27 cellular contexts compared by ENCODE assay signal in the genomic region with DNA sequence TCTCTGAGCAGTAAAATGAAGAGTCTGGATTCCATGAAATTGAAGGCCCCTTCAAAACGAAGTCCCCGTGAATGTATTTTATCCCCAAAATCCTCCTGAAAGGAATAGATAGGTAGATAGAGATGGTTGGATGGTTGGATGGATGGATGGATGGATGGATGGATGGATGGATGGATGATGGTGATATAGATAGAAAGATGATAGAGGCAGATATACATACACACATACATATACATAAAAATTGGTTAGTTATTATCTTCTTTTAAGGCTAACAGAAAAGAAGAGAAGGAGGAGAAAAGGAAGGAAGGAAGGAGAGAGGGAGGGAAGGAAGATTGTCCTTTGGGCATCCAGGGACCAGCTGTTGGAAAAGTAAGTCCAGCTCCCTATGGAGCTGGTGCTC.
DNase-seq lines count a peak whose midpoint lies in the region; ATAC-seq, FAIRE-seq and TF ChIP-seq lines count a peak whose summit lies in the region.
"Had no signal": no experiment of that assay in that cellular context is flagged by ENCODE, and none has a peak within 500 bp of the region (broad histone marks: within the 10 kb centered on the region; RNA-seq: fewer than 3 reads in every experiment).

No MANE protein-coding gene starts in this region.

- H3K4me3 Mint-ChIP-seq in mesothelial cell of epicardium: no peak overlapping the region
- H3K4me3 Mint-ChIP-seq: CD8-positive, alpha-beta memory T cell; HFFc6 had no signal

- H2BK120ac ChIP-seq in H1 (replicated peaks; ENCODE audit: low read depth, low read length): no peak overlapping the region

- H3K9me3 Mint-ChIP-seq in mesothelial cell of epicardium: peaks cover 7% of the 10 kb centered on the region
- H3K9me3 Mint-ChIP-seq: CD8-positive, alpha-beta memory T cell; HFFc6 had no signal

- TF ChIP-seq POLR2A in H1 (IDR thresholded peaks at IDR 0.05; ENCODE audit: control extremely low read depth in 1 of 2, low read depth in 2 of 2, low read length in 2 of 2): no peak

- H3K27me3 ChIP-seq in HUES48 (ENCODE audit: control insufficient read depth, insufficient read depth, low read length): no peaks in the 10 kb centered on the region
- no peaks in the 10 kb centered on the region; a peak in 1 of 7 replicates for H3K27me3 ChIP-seq in H1 (replicated peaks in 1 of 4; ENCODE audit: control insufficient read depth in 3 of 4, extremely low read depth in 1 of 4, insufficient read depth in 3 of 4, low read length in 3 of 4)
- no peaks in the 10 kb centered on the region for H3K27me3 ChIP-seq in muscle layer of duodenum (ENCODE audit: low read depth, low read length)

- H3K56ac ChIP-seq in H1 (replicated peaks; ENCODE audit: insufficient read length, low read depth, low read length): peak overlapping the region; percentile 81

- H4K20me1 ChIP-seq in H1 (replicated peaks in 1 of 2; ENCODE audit: control insufficient read depth in 1 of 2, insufficient read depth in 2 of 2, low read length in 2 of 2): no peaks in the 10 kb centered on the region

- H3K23me2 ChIP-seq in H1 (ENCODE audit: low read depth, low read length): peaks cover 1% of the 10 kb centered on the region; the same call in 1 of the 2 replicates

- FAIRE-seq in H1 (lab: Jason Lieb, UNC): no peak
- FAIRE-seq: G401.6, GM12892, GM19239, H54 had no signal

- no peak overlapping the region for H4K5ac ChIP-seq in H1 (ENCODE audit: insufficient read length, low read depth, low read length)

- H3K36me3 Mint-ChIP-seq in mesothelial cell of epicardium: no peaks in the 10 kb centered on the region

- TF ChIP-seq RAD21 in H1 (IDR thresholded peaks at IDR 0.05 in 1 of 2, conservative IDR thresholded peaks at IDR 0.05 in 1 of 2; ENCODE audit: low read depth in 2 of 2, low read length in 2 of 2): no peak

- no peak overlapping the region for H3K4me2 ChIP-seq in H1 (ENCODE audit: insufficient read depth in 1 of 2, low read depth in 2 of 2, low read length in 2 of 2)
- H3K4me2 ChIP-seq: PC-9, SK-N-SH had no signal

- no peak overlapping the region for H2BK5ac ChIP-seq in H1 (ENCODE audit: low read depth, low read length)

- no peak overlapping the region for H4K8ac ChIP-seq in H1 (ENCODE audit: extremely low read depth, insufficient read depth, low read length)

- H3K4me3 ChIP-seq in HUES48 (ENCODE audit: low read depth, low read length): no peak overlapping the region
- no peak overlapping the region for H3K4me3 ChIP-seq in H1 (ENCODE audit: extremely low read depth in 1 of 4, insufficient read depth in 2 of 4, low read depth in 3 of 4, low read length in 4 of 4)
- no peak overlapping the region for H3K4me3 ChIP-seq in muscle layer of duodenum (ENCODE audit: low read depth in 1 of 2, low read length in 2 of 2)
- H3K4me3 ChIP-seq: PC-9 had no signal

- H3K18ac ChIP-seq in H1 (ENCODE audit: extremely low read depth, low read length): no peak overlapping the region

- TF ChIP-seq CTCF in H1 (IDR thresholded peaks at IDR 0.05; ENCODE audit: control extremely low read depth in 1 of 3, insufficient read depth in 1 of 3, low read depth in 1 of 3, low read length in 3 of 3): no peak
- TF ChIP-seq CTCF in mesothelial cell of epicardium (IDR thresholded peaks at IDR 0.05; ENCODE audit: unreplicated experiment): no peak

- H3K4me1 Mint-ChIP-seq in mesothelial cell of epicardium: peaks cover 15% of the 10 kb centered on the region
- H3K4me1 Mint-ChIP-seq: CD8-positive, alpha-beta memory T cell had no signal

- CTCF ChIA-PET in H1 (lab: Charles Lee; ENCODE audit: partially characterized antibody): interaction anchor here (0.7 to 2.0 kb wide), 9 partner anchors 9 to 271 kb away, joined by 3 to 8 read pairs (median 3); no protein-coding TSS in a partner anchor

- H3K79me2 ChIP-seq in H1 (ENCODE audit: control insufficient read depth in 1 of 2, insufficient read depth in 2 of 2, low read length in 2 of 2): no peaks in the 10 kb centered on the region

- H3K79me1 ChIP-seq in H1 (ENCODE audit: low read depth, low read length): no peaks in the 10 kb centered on the region

- H2BK15ac ChIP-seq in H1 (ENCODE audit: low read length): no peak overlapping the region

- H3K23ac ChIP-seq in H1 (ENCODE audit: insufficient read length): no peak overlapping the region

- H3K27me3 Mint-ChIP-seq in mesothelial cell of epicardium (ENCODE audit: low read depth): no peaks in the 10 kb centered on the region
- H3K27me3 Mint-ChIP-seq: CD8-positive, alpha-beta memory T cell had no signal

- no peak overlapping the region for H2AK5ac ChIP-seq in H1 (ENCODE audit: low read depth, low read length)

- H3K36me3 ChIP-seq in HUES48 (ENCODE audit: control insufficient read depth, insufficient read depth, low read length): no peaks in the 10 kb centered on the region
- no peaks in the 10 kb centered on the region for H3K36me3 ChIP-seq in H1 (ENCODE audit: control insufficient read depth in 2 of 4, insufficient read depth in 4 of 4, low read length in 3 of 4)
- H3K36me3 ChIP-seq in muscle layer of duodenum (ENCODE audit: control insufficient read depth in 1 of 2, insufficient read depth in 2 of 2, low read length in 2 of 2): no peaks in the 10 kb centered on the region

- no peak overlapping the region for H3K14ac ChIP-seq in H1 (ENCODE audit: insufficient read length)

- no peak overlapping the region for H3K4ac ChIP-seq in H1 (replicated peaks; ENCODE audit: insufficient read length, low read depth, low read length)

- H2BK12ac ChIP-seq in H1 (ENCODE audit: low read depth, low read length): no peak overlapping the region

- peaks cover 5% of the 10 kb centered on the region; the same call in 1 of the 2 replicates for H3K4me1 ChIP-seq in HUES48 (ENCODE audit: control insufficient read depth, insufficient read depth, low read length)
- H3K4me1 ChIP-seq in H1 (replicated peaks in 1 of 4; ENCODE audit: control insufficient read depth in 3 of 4, insufficient read depth in 4 of 4, low read length in 3 of 4): peaks cover 0 to 4% (median 0%) of the 10 kb centered on the region in 4 experiments; a peak in 2 of 7 replicates
- peaks cover 0 to 4% of the 10 kb centered on the region in 2 donors for H3K4me1 ChIP-seq in muscle layer of duodenum (ENCODE audit: control insufficient read depth in 1 of 2, insufficient read depth in 2 of 2, low read length in 2 of 2)

- H2AFZ ChIP-seq in H1 (ENCODE audit: low read length): no peak overlapping the region
- H2AFZ ChIP-seq: PC-9 had no signal

- H3K27ac ChIP-seq in HUES48 (ENCODE audit: low read depth, low read length) (peak overlapping the region; percentile 61), H1 (ENCODE audit: low read depth, low read length) (no peak overlapping the region), muscle layer of duodenum (ENCODE audit: low read length) (peak overlapping the region; percentile 23)
- H3K27ac ChIP-seq: C4-2B, HL-60, PC-9, RWPE1 had no signal

- no peak for DNase-seq in H1 (ENCODE audit: low read depth in 1 of 2, low spot score in 2 of 2)
- DNase-seq in effector CD4-positive, alpha-beta T cell: no peak
- no peak for DNase-seq in Ammon's horn (ENCODE audit: low spot score)
- DNase-seq in mesothelial cell of epicardium (ENCODE audit: low spot score in 2 of 2, unreplicated experiment in 2 of 2): no peak
- DNase-seq: AML-193; CD8-positive, alpha-beta memory T cell; HFFc6; KG1; NCI-H1092 treated with DMSO at 0.1 percent for 48 hours; NCI-H1436 treated with DMSO at 0.1 percent for 48 hours; NCI-H1930; NCI-H2227 treated with DMSO at 0.1 percent for 48 hours; NCI-H510A treated with DMSO at 0.1 percent for 48 hours; NCI-H748 treated with DMSO at 0.1 percent for 48 hours; PC-9; SHP77 treated with DMSO at 0.1 percent for 48 hours; SK-N-SH had no signal

- H4K91ac ChIP-seq in H1 (replicated peaks; ENCODE audit: insufficient read length, low read length): no peak overlapping the region

- no peak for ATAC-seq in GM18873 (IDR thresholded peaks at IDR 0.05; ENCODE audit: low FRiP score, unreplicated experiment)

- 82% methylated on average over 2 of the region's 2 CpGs; no CpG with 5 or more reads in 1 of the 2 experiments for WGBS in H1 (ENCODE audit: extremely low coverage in 1 of 2, insufficient coverage in 1 of 2, insufficient read length in 1 of 2, insufficient replicate concordance in 2 of 2, low coverage in 1 of 2, low lambda C conversion rate in 2 of 2, missing lambda C conversion rate in 1 of 2), 2 experiments

- H2BK20ac ChIP-seq in H1 (ENCODE audit: low read length): no peak overlapping the region

- no peaks in the 10 kb centered on the region for H3K9me3 ChIP-seq in HUES48 (ENCODE audit: control insufficient read depth, insufficient read depth, low read length)
- no peaks in the 10 kb centered on the region for H3K9me3 ChIP-seq in H1 (ENCODE audit: insufficient read depth in 2 of 2, low read depth in 1 of 2, low read length in 1 of 2)
- H3K9me3 ChIP-seq in muscle layer of duodenum (ENCODE audit: control insufficient read depth in 1 of 2, low read length in 2 of 2): no peaks in the 10 kb centered on the region
- H3K9me3 ChIP-seq: SK-N-SH had no signal

- POLR2A ChIA-PET in H1 (lab: Charles Lee; ENCODE audit: partially characterized antibody): no interaction called here

- H3K27ac Mint-ChIP-seq in mesothelial cell of epicardium: no peak overlapping the region
- H3K27ac Mint-ChIP-seq: HFFc6 had no signal

- no peak for TF ChIP-seq EP300 in H1 (IDR thresholded peaks at IDR 0.05; ENCODE audit: borderline replicate concordance in 1 of 2, low read depth in 2 of 2, low read length in 2 of 2)

- no peak overlapping the region for H3K9ac ChIP-seq in HUES48 (ENCODE audit: low read depth, low read length)
- no peak overlapping the region for H3K9ac ChIP-seq in H1 (replicated peaks in 1 of 4; ENCODE audit: extremely low read depth in 1 of 4, low read depth in 3 of 4, low read length in 3 of 4)
- H3K9ac ChIP-seq: SK-N-SH had no signal

TF ChIP-seq in H1, 55 proteins besides CTCF, POLR2A, EP300 and RAD21:
- TF ChIP-seq POLR2AphosphoS5 (IDR thresholded peaks at IDR 0.05; ENCODE audit: low read depth, low read length) (no peak), KDM1A (IDR thresholded peaks at IDR 0.05; ENCODE audit: borderline replicate concordance, low read length) (no peak), PHF8 (conservative IDR thresholded peaks at IDR 0.05; ENCODE audit: low read depth, low read length) (no peak), ASH2L (IDR thresholded peaks at IDR 0.05; ENCODE audit: low read length) (no peak), BRCA1 (IDR thresholded peaks at IDR 0.05; ENCODE audit: low read depth, low read length) (no peak), JUND (IDR thresholded peaks at IDR 0.05; ENCODE audit: low read length) (no peak), CBX5 (IDR thresholded peaks at IDR 0.05; ENCODE audit: low read depth, low read length) (no peak), ZNF274 (IDR thresholded peaks at IDR 0.05; ENCODE audit: borderline replicate concordance, extremely low read depth, low read length) (no peak)
